Comparison of ENCODE assay signal across 1 cellular context in genomic region chr5:156815988-156816599, GRCh38.
TF ChIP-seq lines count a peak whose summit lies in the region.

No MANE protein-coding gene starts in this region.

TF ChIP-seq in IMR-90, 13 proteins besides CTCF, POLR2A, EP300 and RAD21 (continued from another document):
- no peak for TF ChIP-seq RFX5 (IDR thresholded peaks at IDR 0.05; ENCODE audit: low read depth, low read length)
